In the genomic region with DNA sequence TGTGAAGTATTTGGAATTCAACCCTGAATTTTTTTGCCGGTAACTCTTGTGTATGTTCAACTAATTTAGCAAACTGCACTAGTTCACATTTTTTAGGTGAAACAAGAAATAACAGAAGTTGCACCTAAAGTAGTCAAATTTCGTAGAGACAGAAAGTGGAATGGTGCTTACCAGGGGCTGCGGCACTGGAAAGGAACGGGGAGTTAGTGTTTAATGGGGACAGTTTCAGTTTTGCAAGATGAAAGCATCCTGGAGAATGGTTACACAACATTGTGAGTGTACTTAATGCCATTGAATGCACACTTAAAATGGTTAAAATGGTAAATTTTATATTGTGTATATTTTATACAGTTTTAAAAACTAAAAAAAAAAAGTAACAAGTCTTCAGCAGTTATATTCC, we compare ENCODE assay signal across 25 cellular contexts. TPM values are rescaled to one million over a fixed set of nuclear protein-coding genes. Genes with fewer than 3 reads are reported as not detected.
DNase-seq lines count a peak whose midpoint lies in the region; ATAC-seq and TF ChIP-seq lines count a peak whose summit lies in the region.
"Had no signal": no experiment of that assay in that cellular context is flagged by ENCODE, and none has a peak within 500 bp of the region (broad histone marks: within the 10 kb centered on the region; RNA-seq: fewer than 3 reads in every experiment).

No MANE protein-coding gene starts in this region.

- H3K4me3 ChIP-seq in PC-9 = no peak overlapping the region
- no peak overlapping the region for H3K4me3 ChIP-seq in left lung
- H3K4me3 ChIP-seq: sigmoid colon, testis had no signal

- no peak for TF ChIP-seq CTCF in PC-9 (conservative IDR thresholded peaks at IDR 0.05)
- no peak for TF ChIP-seq CTCF in left lung (IDR thresholded peaks at IDR 0.05)

- H3K27ac ChIP-seq in PC-9 (0 out of 2 replicates have a peak overlapping the region, but pooled peaks have one; percentile 2), left lung (no peak overlapping the region)
- H3K27ac ChIP-seq: brain microvascular endothelial cell, sigmoid colon, testis had no signal

- H4K20me1 ChIP-seq in PC-9 (ENCODE audit: insufficient read depth) = peaks cover 10% of the 10 kb centered on the region

- peaks cover 25% of the 10 kb centered on the region for H3K4me1 ChIP-seq in PC-9 (replicated peaks; ENCODE audit: insufficient read depth)
- H3K4me1 ChIP-seq in left lung = peaks cover 4 to 9% of the 10 kb centered on the region in 2 donors
- H3K4me1 ChIP-seq: testis had no signal

- peak; percentile 24 for DNase-seq in SIG-M5 treated with dmso at 0.1 percent for 504 hours (lab: John Stamatoyannopoulos, UW; ENCODE audit: unreplicated experiment)
- no peak for DNase-seq in SIG-M5 (lab: John Stamatoyannopoulos, UW)
- no peak for DNase-seq in PC-9
- DNase-seq in left lung = no peak
- DNase-seq in activated CD4-positive, alpha-beta memory T cell treated with anti-CD3 and anti-CD28 coated beads, Interleukin-2, amount 10 ng/mL, durations not matched to agents 7 days and 5 days = no peak
- DNase-seq in T-helper 17 cell = no peak
- DNase-seq: activated CD4-positive, alpha-beta T cell treated with anti-CD3 and anti-CD28 coated beads, Interleukin-2, amount 10 ng/mL, durations not matched to agents 24 days and 14 days; activated gamma-delta T cell treated with Interleukin-2 at 50 U/mL for 16 hours; activated T-cell treated with anti-CD3 and anti-CD28 coated beads, Interleukin-2, amount 50 U/mL, for 4 hours; brain microvascular endothelial cell; CD8-positive, alpha-beta memory T cell; DMS153; H7; mammary epithelial cell; NCI-H1417; NCI-H2081 treated with DMSO at 0.1 percent for 48 hours; NCI-H748 treated with DMSO at 0.1 percent for 48 hours; posterior cingulate gyrus; sigmoid colon; stimulated activated naive CD4-positive, alpha-beta T cell; T-helper 9 cell; testis had no signal

- POLR2A ChIA-PET in PC-9 (lab: Charles Lee; ENCODE audit: unreplicated experiment) = no interaction called here
- POLR2A ChIA-PET in activated CD4-positive, alpha-beta memory T cell treated with anti-CD3 and anti-CD28 coated beads, Interleukin-2, amount 10 ng/mL, durations not matched to agents 7 days and 5 days (lab: Charles Lee) = no interaction called here

- CTCF ChIA-PET in PC-9 (lab: Charles Lee) = no interaction called here
- CTCF ChIA-PET in activated CD4-positive, alpha-beta memory T cell treated with anti-CD3 and anti-CD28 coated beads, Interleukin-2, amount 10 ng/mL, durations not matched to agents 7 days and 5 days (lab: Charles Lee) = no interaction called here

- H3K9me3 ChIP-seq in PC-9 (ENCODE audit: insufficient read depth, low read depth) (no peaks in the 10 kb centered on the region), left lung (no peaks in the 10 kb centered on the region), T-helper 17 cell (ENCODE audit: control insufficient read depth, low read length, poor library complexity, severe bottlenecking) (no peaks in the 10 kb centered on the region)
- H3K9me3 ChIP-seq: sigmoid colon, testis had no signal

- ATAC-seq in left lung (peak; percentile 39), GM19452 (IDR thresholded peaks at IDR 0.05; ENCODE audit: unreplicated experiment) (no peak), T-helper 17 cell (no peak), HG02852 (IDR thresholded peaks at IDR 0.05; ENCODE audit: unreplicated experiment) (no peak)
- ATAC-seq: activated T-cell treated with anti-CD3 and anti-CD28 coated beads, Interleukin-2, amount 50 U/mL, for 4 hours had no signal

- no peak overlapping the region for H3K4me3 Mint-ChIP-seq in activated CD4-positive, alpha-beta memory T cell treated with anti-CD3 and anti-CD28 coated beads, Interleukin-2, amount 10 ng/mL, durations not matched to agents 7 days and 5 days
- no peak overlapping the region for H3K4me3 Mint-ChIP-seq in T-helper 17 cell
- H3K4me3 Mint-ChIP-seq: activated CD4-positive, alpha-beta T cell treated with anti-CD3 and anti-CD28 coated beads, Interleukin-2, amount 10 ng/mL, durations not matched to agents 24 days and 14 days; activated T-cell treated with anti-CD3 and anti-CD28 coated beads, Interleukin-2, amount 50 U/mL, for 4 hours; CD8-positive, alpha-beta memory T cell; neural crest cell had no signal

- H3K27me3 Mint-ChIP-seq in activated CD4-positive, alpha-beta memory T cell treated with anti-CD3 and anti-CD28 coated beads, Interleukin-2, amount 10 ng/mL, durations not matched to agents 7 days and 5 days = peaks cover 12% of the 10 kb centered on the region
- peaks cover 11% of the 10 kb centered on the region for H3K27me3 Mint-ChIP-seq in T-helper 17 cell

- H3K9me3 Mint-ChIP-seq in activated CD4-positive, alpha-beta memory T cell treated with anti-CD3 and anti-CD28 coated beads, Interleukin-2, amount 10 ng/mL, durations not matched to agents 7 days and 5 days = no peaks in the 10 kb centered on the region
- H3K9me3 Mint-ChIP-seq: activated CD4-positive, alpha-beta T cell treated with anti-CD3 and anti-CD28 coated beads, Interleukin-2, amount 10 ng/mL, durations not matched to agents 24 days and 14 days; activated T-cell treated with anti-CD3 and anti-CD28 coated beads, Interleukin-2, amount 50 U/mL, for 4 hours; CD8-positive, alpha-beta memory T cell; neural crest cell had no signal

- H3K4me1 Mint-ChIP-seq in activated CD4-positive, alpha-beta memory T cell treated with anti-CD3 and anti-CD28 coated beads, Interleukin-2, amount 10 ng/mL, durations not matched to agents 7 days and 5 days = peaks cover 4% of the 10 kb centered on the region
- H3K4me1 Mint-ChIP-seq in T-helper 17 cell = peaks cover 6% of the 10 kb centered on the region
- H3K4me1 Mint-ChIP-seq: CD8-positive, alpha-beta memory T cell; neural crest cell had no signal

- peaks cover 58% of the 10 kb centered on the region for H3F3A ChIP-seq in PC-9 (ENCODE audit: insufficient read depth, low read depth)

- H3K27me3 ChIP-seq in PC-9 (ENCODE audit: insufficient read depth, low read depth) (no peaks in the 10 kb centered on the region), left lung (no peaks in the 10 kb centered on the region)
- H3K27me3 ChIP-seq: brain microvascular endothelial cell, testis had no signal

- intact Hi-C loops in PC-9 (cut with micrococcal nuclease; ENCODE audit: unreplicated experiment) = no loop called here
- intact Hi-C loops in left lung (cut with DNase I) = no loop called here

- no peak overlapping the region for H2AFZ ChIP-seq in PC-9

- H3K79me2 ChIP-seq in PC-9 (ENCODE audit: low read depth) = peaks cover 96% of the 10 kb centered on the region

- H3K36me3 ChIP-seq in PC-9 (ENCODE audit: low read depth) (peaks cover 78% of the 10 kb centered on the region), left lung (no peaks in the 10 kb centered on the region)
- H3K36me3 ChIP-seq: brain microvascular endothelial cell, sigmoid colon had no signal

- no peaks in the 10 kb centered on the region for H3K9me2 ChIP-seq in PC-9 (ENCODE audit: insufficient read depth)

- no TSS peak for BruUV-seq in PC-9 (replicated peaks; lab: Mats Ljungman, UMichigan)

- H3K27ac Mint-ChIP-seq in activated CD4-positive, alpha-beta memory T cell treated with anti-CD3 and anti-CD28 coated beads, Interleukin-2, amount 10 ng/mL, durations not matched to agents 7 days and 5 days = no peak overlapping the region
- no peak overlapping the region for H3K27ac Mint-ChIP-seq in T-helper 17 cell
- H3K27ac Mint-ChIP-seq: activated CD4-positive, alpha-beta T cell treated with anti-CD3 and anti-CD28 coated beads, Interleukin-2, amount 10 ng/mL, durations not matched to agents 24 days and 14 days; CD8-positive, alpha-beta memory T cell had no signal

- no peaks in the 10 kb centered on the region for H3K36me3 Mint-ChIP-seq in activated CD4-positive, alpha-beta memory T cell treated with anti-CD3 and anti-CD28 coated beads, Interleukin-2, amount 10 ng/mL, durations not matched to agents 7 days and 5 days (ENCODE audit: low read depth)
- no peaks in the 10 kb centered on the region for H3K36me3 Mint-ChIP-seq in T-helper 17 cell (ENCODE audit: low read depth)
- H3K36me3 Mint-ChIP-seq: CD8-positive, alpha-beta memory T cell had no signal

- no peak overlapping the region for H3K4me2 ChIP-seq in PC-9

RNA-seq across cellular contexts. Expression of gene PPARG, which starts 27.4 kb away (rescaled TPM):
- total RNA-seq in PC-9 (2021) (60.2 and 61.5 TPM in 2 replicates), left lung (10 to 100 TPM; 39.6 to 52.0 TPM), T-helper 17 cell (1 to 10 TPM; 1.1 to 1.2 TPM)
- 1 to 10 TPM; 2.2 to 3.7 TPM for total RNA-seq in activated CD4-positive, alpha-beta memory T cell treated with anti-CD3 and anti-CD28 coated beads, Interleukin-2, amount 10 ng/mL, durations not matched to agents 7 days and 5 days
- total RNA-seq: neural crest cell had no signal

Comparison
In these comparisons a context has a peak if more than half of its experiments do, and no peak if none do; other contexts are left out.
1. RNA of gene PPARG, which starts 27.4 kb away (total RNA-seq): 60.2 to 61.5 TPM in PC-9 and 39.6 to 52.0 TPM in left lung; 2.2 to 3.7 TPM in activated CD4-positive, alpha-beta memory T cell treated with anti-CD3 and anti-CD28 coated beads, Interleukin-2, amount 10 ng/mL, durations not matched to agents 7 days and 5 days and 1.1 to 1.2 TPM in T-helper 17 cell; every median in the first group is over 4 times any median in the second.